ENCODE assay signal across 6 cellular contexts in genomic region chr11:81270686-81271085, GRCh38.
"Had no signal": no experiment of that assay in that cellular context is flagged by ENCODE, and none has a peak within 500 bp of the region (broad histone marks: within the 10 kb centered on the region; RNA-seq: fewer than 3 reads in every experiment).

No MANE protein-coding gene starts in this region.

- ATAC-seq: HepG2, K562 had no signal

- H3K4me3 ChIP-seq: K562 had no signal

- FAIRE-seq: HepG2, HTR-8/SVneo, K562 had no signal

- H3K27ac ChIP-seq: HL-60 had no signal

- DNase-seq: IMR-90, KG1 had no signal
